8 cellular contexts compared by ENCODE assay signal in the genomic region with DNA sequence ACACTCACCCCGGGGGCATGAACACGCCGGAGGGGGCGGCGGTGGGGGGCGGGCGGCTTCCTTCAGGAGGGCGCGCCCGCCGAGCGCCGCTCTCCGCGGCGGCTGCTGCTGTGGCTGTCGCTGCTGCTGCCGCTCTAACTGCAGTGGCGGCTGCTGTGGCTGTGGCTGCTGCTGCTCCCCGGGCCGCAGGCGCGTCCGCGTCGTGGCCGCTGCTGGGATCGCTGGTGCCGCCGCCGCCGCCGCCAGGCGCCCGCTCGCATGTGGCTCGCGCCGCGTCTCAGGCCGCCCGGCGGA. TPM values are rescaled to one million over a fixed set of nuclear protein-coding genes. Genes with fewer than 3 reads are reported as not detected.
DNase-seq lines count a peak whose midpoint lies in the region; ATAC-seq and TF ChIP-seq lines count a peak whose summit lies in the region.

A gene with protein sequence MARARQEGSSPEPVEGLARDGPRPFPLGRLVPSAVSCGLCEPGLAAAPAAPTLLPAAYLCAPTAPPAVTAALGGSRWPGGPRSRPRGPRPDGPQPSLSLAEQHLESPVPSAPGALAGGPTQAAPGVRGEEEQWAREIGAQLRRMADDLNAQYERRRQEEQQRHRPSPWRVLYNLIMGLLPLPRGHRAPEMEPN (minus strand): TSS at position 279 of the 294 bp plus-strand sequence. CDS start 2,768 bp downstream, outside the sequence.

- peaks cover 20% of the 10 kb centered on the region for H3K4me1 Mint-ChIP-seq in T-helper 17 cell

- H3K27me3 ChIP-seq in gastroesophageal sphincter (no peaks in the 10 kb centered on the region), skeletal muscle satellite cell (ENCODE audit: control insufficient read depth, insufficient read depth, low read length) (no peaks in the 10 kb centered on the region)

- H3K9ac ChIP-seq in skeletal muscle satellite cell (ENCODE audit: low read depth, low read length) = peak within 1 kb of the TSS; percentile 92

- ATAC-seq in GM21723 (IDR thresholded peaks at IDR 0.05; ENCODE audit: unreplicated experiment) (peak; percentile 21), T-helper 17 cell (no peak), gastroesophageal sphincter (no peak), GM19395 (IDR thresholded peaks at IDR 0.05; ENCODE audit: unreplicated experiment) (no peak)

- TF ChIP-seq EP300 in gastroesophageal sphincter (IDR thresholded peaks at IDR 0.05) = no peak

- TF ChIP-seq POLR2A in gastroesophageal sphincter (IDR thresholded peaks at IDR 0.05) = peak; percentile 63 to 73

- H3K4me1 ChIP-seq in gastroesophageal sphincter (peaks cover 0 to 66% (median 6%) of the 10 kb centered on the region in 3 donors), skeletal muscle satellite cell (ENCODE audit: control insufficient read depth, insufficient read depth, low read length) (peaks cover 48% of the 10 kb centered on the region)

- peak within 1 kb of the TSS; percentile 87 to 99 for H3K4me3 ChIP-seq in gastroesophageal sphincter
- peak within 1 kb of the TSS; percentile 89 for H3K4me3 ChIP-seq in skeletal muscle satellite cell (ENCODE audit: low read length)

- no peak for TF ChIP-seq CTCF in gastroesophageal sphincter (IDR thresholded peaks at IDR 0.05)

- no peaks in the 10 kb centered on the region for H3K27me3 Mint-ChIP-seq in T-helper 17 cell

- H3K36me3 ChIP-seq in gastroesophageal sphincter = no peaks in the 10 kb centered on the region
- H3K36me3 ChIP-seq in skeletal muscle satellite cell (ENCODE audit: insufficient read depth, low read length) = no peaks in the 10 kb centered on the region

- peak within 1 kb of the TSS; percentile 95 for H3K4me2 ChIP-seq in skeletal muscle satellite cell (ENCODE audit: low read length)

- H3K4me3 Mint-ChIP-seq in T-helper 17 cell = peak within 1 kb of the TSS; percentile 81

- peak within 1 kb of the TSS; percentile 93 to 100 (median 100) for H3K27ac ChIP-seq in gastroesophageal sphincter

- no CpG with 5 or more reads among the region's 43 CpGs for WGBS in gastroesophageal sphincter (ENCODE audit: low coverage in 1 of 2), 2 donors

- DNase-seq in T-helper 17 cell = peak in 1 of 3 donors; percentile 23
- DNase-seq in NCI-H446 treated with DMSO at 0.1 percent for 48 hours (lab: John Stamatoyannopoulos, UW) = no peak
- DNase-seq in hippocampal formation (lab: John Stamatoyannopoulos, UW) = no peak
- DNase-seq in COR-L47 (lab: John Stamatoyannopoulos, UW) = no peak

- H3K9me3 ChIP-seq in T-helper 17 cell (ENCODE audit: control insufficient read depth, low read length, poor library complexity, severe bottlenecking) (no peaks in the 10 kb centered on the region), gastroesophageal sphincter (no peaks in the 10 kb centered on the region), skeletal muscle satellite cell (replicated peaks; ENCODE audit: low read length) (no peaks in the 10 kb centered on the region)

- H3K27ac Mint-ChIP-seq in T-helper 17 cell = peak within 1 kb of the TSS; percentile 82

- no peaks in the 10 kb centered on the region for H3K36me3 Mint-ChIP-seq in T-helper 17 cell (ENCODE audit: low read depth)

RNA-seq across cellular contexts. Expression of the gene that starts here (rescaled TPM):
- total RNA-seq in T-helper 17 cell (10 to 100 TPM; 32.4 to 40.2 TPM), gastroesophageal sphincter (10 to 100 TPM in 2 of 4 donors, 1 to 10 TPM in 2; 3.6 to 11.4 (median 10.2) TPM)
- 4.8 and 6.1 TPM in 2 replicates for total RNA-seq in skeletal muscle satellite cell (2012; rRNA removed)
